Comparison of ENCODE assay signal across 26 cellular contexts in the genomic region with DNA sequence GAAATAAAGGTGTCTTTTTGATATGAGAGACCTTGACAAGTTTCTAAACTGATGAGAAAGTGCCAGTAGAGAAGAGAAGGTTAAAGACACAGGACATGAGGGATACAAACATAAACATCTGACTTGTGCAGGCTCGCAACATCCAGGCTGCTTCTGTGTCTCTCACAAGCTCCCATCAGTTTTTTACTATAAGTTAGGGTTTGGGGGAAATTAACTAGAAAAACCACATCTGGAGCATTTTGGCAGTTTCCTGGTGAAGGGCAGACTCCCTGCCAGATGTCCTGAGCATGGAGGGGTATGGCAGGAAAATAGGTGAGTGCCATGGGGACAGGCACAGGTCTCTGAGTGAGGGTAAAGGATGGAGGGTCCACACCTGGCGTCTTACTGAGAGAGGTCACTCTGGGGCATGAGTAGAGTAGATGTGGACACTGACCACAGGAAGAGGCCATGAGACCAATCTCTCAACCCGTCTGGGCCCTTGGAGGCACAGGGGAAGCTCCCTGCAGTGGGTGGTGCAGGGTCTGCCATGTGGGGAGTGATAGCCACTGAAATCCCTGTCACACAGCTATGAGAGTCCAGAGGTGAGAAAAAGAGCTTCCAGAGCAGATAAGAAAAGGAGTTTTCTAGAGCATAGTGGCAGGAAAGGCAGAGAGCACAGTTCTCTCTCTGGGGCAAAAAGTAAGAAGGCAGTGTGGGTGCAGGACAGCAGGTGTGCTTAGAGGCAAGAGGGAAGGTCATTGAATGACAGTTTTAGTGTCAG.
DNase-seq lines count a peak whose midpoint lies in the region; ATAC-seq, FAIRE-seq and TF ChIP-seq lines count a peak whose summit lies in the region.
"Had no signal": no experiment of that assay in that cellular context is flagged by ENCODE, and none has a peak within 500 bp of the region (broad histone marks: within the 10 kb centered on the region; RNA-seq: fewer than 3 reads in every experiment).

No MANE protein-coding gene starts in this region.

- H3K18ac ChIP-seq in H1 (ENCODE audit: extremely low read depth, low read length) (no peak overlapping the region), mesendoderm (ENCODE audit: low read length) (no peak overlapping the region)

- no peak for DNase-seq in natural killer cell treated with Interleukin-12 subunit alpha and Interleukin-12 subunit beta and Interleukin-15 and Interleukin-18, amount 100 ng/mL, for 72 hours (ENCODE audit: low spot score)
- no peak for DNase-seq in natural killer cell
- DNase-seq in NCI-H2171 (lab: John Stamatoyannopoulos, UW): peak; percentile 5
- DNase-seq in H1 (ENCODE audit: low read depth in 1 of 2, low spot score in 2 of 2): no peak
- peak; percentile 51 for DNase-seq in mesendoderm
- DNase-seq in T1000 (lab: John Stamatoyannopoulos, UW): no peak
- no peak for DNase-seq in mucosa of descending colon
- no peak for DNase-seq in NCI-H446 treated with DMSO at 0.1 percent for 48 hours (lab: John Stamatoyannopoulos, UW)
- DNase-seq: 8988T; ACHN; AML-193; BE2C; CD4-positive, alpha-beta T cell; CD8-positive, alpha-beta memory T cell; DMS 273 treated with DMSO at 0.1 percent for 48 hours; DMS79; GF-D8; HFFc6 had no signal

- WGBS in H1 (ENCODE audit: extremely low coverage in 1 of 2, insufficient coverage in 1 of 2, insufficient read length in 1 of 2, insufficient replicate concordance in 2 of 2, low coverage in 1 of 2, low lambda C conversion rate in 2 of 2, missing lambda C conversion rate in 1 of 2), 2 experiments: 93% methylated on average over 3 of the region's 3 CpGs; no CpG with 5 or more reads in 1 of the 2 experiments
- WGBS in mesendoderm (ENCODE audit: extremely low coverage, insufficient coverage, low lambda C conversion rate): no CpG with 5 or more reads among the region's 3 CpGs

- no peak overlapping the region for H4K5ac ChIP-seq in H1 (ENCODE audit: insufficient read length, low read depth, low read length)
- no peak overlapping the region for H4K5ac ChIP-seq in mesendoderm (ENCODE audit: low read length)

- H3K4me2 ChIP-seq in H1 (ENCODE audit: insufficient read depth in 1 of 2, low read depth in 2 of 2, low read length in 2 of 2): no peak overlapping the region
- no peak overlapping the region for H3K4me2 ChIP-seq in mesendoderm (ENCODE audit: low read length)
- H3K4me2 ChIP-seq: A549; BLaER1 treated with 17β-estradiol and CSF1 and Interleukin-3, amounts not matched to agents 10 nM and 100 nM had no signal

- H3K9me3 ChIP-seq in H1 (ENCODE audit: insufficient read depth in 2 of 2, low read depth in 1 of 2, low read length in 1 of 2) (no peaks in the 10 kb centered on the region), mucosa of descending colon (no peaks in the 10 kb centered on the region)
- H3K9me3 ChIP-seq: A549, BE2C, HAP-1 had no signal

- H4K8ac ChIP-seq in H1 (ENCODE audit: extremely low read depth, insufficient read depth, low read length) (no peak overlapping the region), mesendoderm (ENCODE audit: low read depth, low read length) (no peak overlapping the region)

- H3K4me3 ChIP-seq in H1 (ENCODE audit: extremely low read depth in 1 of 4, insufficient read depth in 2 of 4, low read depth in 3 of 4, low read length in 4 of 4): no peak overlapping the region
- no peak overlapping the region for H3K4me3 ChIP-seq in mesendoderm (ENCODE audit: low read length)
- H3K4me3 ChIP-seq in mucosa of descending colon: no peak overlapping the region
- H3K4me3 ChIP-seq: A549; BLaER1 treated with 17β-estradiol and CSF1 and Interleukin-3, amounts not matched to agents 10 nM and 100 nM; HAP-1 had no signal

- no peak overlapping the region for H3K14ac ChIP-seq in H1 (ENCODE audit: insufficient read length)

- no peak for TF ChIP-seq EP300 in H1 (IDR thresholded peaks at IDR 0.05; ENCODE audit: borderline replicate concordance in 1 of 2, low read depth in 2 of 2, low read length in 2 of 2)

- H3K27ac ChIP-seq in H1 (ENCODE audit: low read depth, low read length): no peak overlapping the region
- no peak overlapping the region for H3K27ac ChIP-seq in mesendoderm (ENCODE audit: low read depth, low read length)
- H3K27ac ChIP-seq: A549; BLaER1 treated with 17β-estradiol and CSF1 and Interleukin-3, amounts not matched to agents 10 nM and 100 nM had no signal

- peak overlapping the region; percentile 35 for H3K4ac ChIP-seq in H1 (replicated peaks; ENCODE audit: insufficient read length, low read depth, low read length)
- H3K4ac ChIP-seq in mesendoderm (ENCODE audit: low read depth, low read length): no peak overlapping the region

- TF ChIP-seq RAD21 in H1 (IDR thresholded peaks at IDR 0.05 in 1 of 2, conservative IDR thresholded peaks at IDR 0.05 in 1 of 2; ENCODE audit: low read depth in 2 of 2, low read length in 2 of 2): no peak

- H4K91ac ChIP-seq in H1 (replicated peaks; ENCODE audit: insufficient read length, low read length): no peak overlapping the region

- no peak overlapping the region for H2BK5ac ChIP-seq in H1 (ENCODE audit: low read depth, low read length)
- no peak overlapping the region for H2BK5ac ChIP-seq in mesendoderm (ENCODE audit: low read length)

- H3K56ac ChIP-seq in H1 (replicated peaks; ENCODE audit: insufficient read length, low read depth, low read length): no peak overlapping the region
- H3K56ac ChIP-seq in mesendoderm (ENCODE audit: low read length): no peak overlapping the region

- H3K4me1 ChIP-seq in H1 (replicated peaks in 1 of 4; ENCODE audit: control insufficient read depth in 3 of 4, insufficient read depth in 4 of 4, low read length in 3 of 4) (no peaks in the 10 kb centered on the region), mesendoderm (ENCODE audit: control insufficient read depth, low read depth, low read length) (peaks cover 7% of the 10 kb centered on the region), mucosa of descending colon (ENCODE audit: low read depth) (no peaks in the 10 kb centered on the region)
- H3K4me1 ChIP-seq: A549, BE2C, HAP-1 had no signal

- no peak overlapping the region for H3K4me3 Mint-ChIP-seq in natural killer cell treated with Interleukin-12 subunit alpha and Interleukin-12 subunit beta and Interleukin-15 and Interleukin-18, amount 100 ng/mL, for 72 hours
- H3K4me3 Mint-ChIP-seq in natural killer cell: no peak overlapping the region
- H3K4me3 Mint-ChIP-seq: CD14-positive monocyte; CD4-positive, alpha-beta T cell; CD8-positive, alpha-beta memory T cell; HFFc6 had no signal

- peaks cover 10% of the 10 kb centered on the region for H3K9me3 Mint-ChIP-seq in natural killer cell treated with Interleukin-12 subunit alpha and Interleukin-12 subunit beta and Interleukin-15 and Interleukin-18, amount 100 ng/mL, for 72 hours
- peaks cover 2 to 7% of the 10 kb centered on the region in 2 donors for H3K9me3 Mint-ChIP-seq in natural killer cell
- H3K9me3 Mint-ChIP-seq: HFFc6 had no signal

- H4K20me1 ChIP-seq in H1 (replicated peaks in 1 of 2; ENCODE audit: control insufficient read depth in 1 of 2, insufficient read depth in 2 of 2, low read length in 2 of 2): no peaks in the 10 kb centered on the region
- H4K20me1 ChIP-seq: BLaER1 treated with 17β-estradiol and CSF1 and Interleukin-3, amounts not matched to agents 10 nM and 100 nM had no signal

- H3K23ac ChIP-seq in H1 (ENCODE audit: insufficient read length) (no peak overlapping the region), mesendoderm (ENCODE audit: low read length) (no peak overlapping the region)

- peak; percentile 20 to 27 for ATAC-seq in natural killer cell treated with Interleukin-12 subunit alpha and Interleukin-12 subunit beta and Interleukin-15 and Interleukin-18, amount 100 ng/mL, for 72 hours
- ATAC-seq in natural killer cell (no peak), mucosa of descending colon (no peak)
- ATAC-seq: A549 had no signal

- intact Hi-C loops in natural killer cell (cut with micrococcal nuclease): no loop called here
- intact Hi-C loops in mucosa of descending colon (cut with DNase I, micrococcal nuclease): no loop called here

- no peak overlapping the region for H2AFZ ChIP-seq in H1 (ENCODE audit: low read length)

- no peak for TF ChIP-seq CTCF in natural killer cell (IDR thresholded peaks at IDR 0.05)
- no peak for TF ChIP-seq CTCF in H1 (IDR thresholded peaks at IDR 0.05; ENCODE audit: control extremely low read depth in 1 of 3, insufficient read depth in 1 of 3, low read depth in 1 of 3, low read length in 3 of 3)
- TF ChIP-seq CTCF in mucosa of descending colon (IDR thresholded peaks at IDR 0.05): no peak

- H3K23me2 ChIP-seq in H1 (ENCODE audit: low read depth, low read length): no peaks in the 10 kb centered on the region

- H3K36me3 ChIP-seq in H1 (ENCODE audit: control insufficient read depth in 2 of 4, insufficient read depth in 4 of 4, low read length in 3 of 4) (no peaks in the 10 kb centered on the region), mesendoderm (ENCODE audit: control insufficient read depth, insufficient read depth, low read length) (no peaks in the 10 kb centered on the region), mucosa of descending colon (ENCODE audit: low read depth) (no peaks in the 10 kb centered on the region)
- H3K36me3 ChIP-seq: BE2C; BLaER1 treated with 17β-estradiol and CSF1 and Interleukin-3, amounts not matched to agents 10 nM and 100 nM; HAP-1 had no signal

- no peak for TF ChIP-seq POLR2A in H1 (IDR thresholded peaks at IDR 0.05; ENCODE audit: control extremely low read depth in 1 of 2, low read depth in 2 of 2, low read length in 2 of 2)

- H2AK5ac ChIP-seq in H1 (ENCODE audit: low read depth, low read length) (no peak overlapping the region), mesendoderm (ENCODE audit: low read length) (no peak overlapping the region)

- CTCF ChIA-PET in H1 (lab: Charles Lee; ENCODE audit: partially characterized antibody): no interaction called here

- H3K9ac ChIP-seq in H1 (replicated peaks in 1 of 4; ENCODE audit: extremely low read depth in 1 of 4, low read depth in 3 of 4, low read length in 3 of 4): no peak overlapping the region
- no peak overlapping the region for H3K9ac ChIP-seq in mesendoderm (ENCODE audit: low read length)
- H3K9ac ChIP-seq: BLaER1 treated with 17β-estradiol and CSF1 and Interleukin-3, amounts not matched to agents 10 nM and 100 nM had no signal

- H2BK120ac ChIP-seq in H1 (replicated peaks; ENCODE audit: low read depth, low read length): no peak overlapping the region
- no peak overlapping the region for H2BK120ac ChIP-seq in mesendoderm (ENCODE audit: low read depth, low read length)

- H2BK20ac ChIP-seq in H1 (ENCODE audit: low read length): no peak overlapping the region

- H3K79me2 ChIP-seq in H1 (ENCODE audit: control insufficient read depth in 1 of 2, insufficient read depth in 2 of 2, low read length in 2 of 2): no peaks in the 10 kb centered on the region
- H3K79me2 ChIP-seq in mesendoderm (ENCODE audit: control insufficient read depth, insufficient read depth, low read length): no peaks in the 10 kb centered on the region

- peaks cover 12% of the 10 kb centered on the region for H3K36me3 Mint-ChIP-seq in natural killer cell treated with Interleukin-12 subunit alpha and Interleukin-12 subunit beta and Interleukin-15 and Interleukin-18, amount 100 ng/mL, for 72 hours
- H3K36me3 Mint-ChIP-seq in natural killer cell: peaks cover 10% of the 10 kb centered on the region
- H3K36me3 Mint-ChIP-seq: CD14-positive monocyte; CD8-positive, alpha-beta memory T cell had no signal

- no peak overlapping the region for H2BK15ac ChIP-seq in H1 (ENCODE audit: low read length)
- H2BK15ac ChIP-seq in mesendoderm (replicated peaks; ENCODE audit: low read depth): no peak overlapping the region

- POLR2A ChIA-PET in H1 (lab: Charles Lee; ENCODE audit: partially characterized antibody): no interaction called here

- peaks cover 19 to 29% of the 10 kb centered on the region in 2 donors for H3K27me3 Mint-ChIP-seq in natural killer cell treated with Interleukin-12 subunit alpha and Interleukin-12 subunit beta and Interleukin-15 and Interleukin-18, amount 100 ng/mL, for 72 hours
- peaks cover 17 to 19% of the 10 kb centered on the region in 2 donors for H3K27me3 Mint-ChIP-seq in natural killer cell (ENCODE audit: low read depth in 2 of 2)
- H3K27me3 Mint-ChIP-seq: CD4-positive, alpha-beta T cell had no signal

- peaks cover 0 to 4% of the 10 kb centered on the region in 2 donors for H3K4me1 Mint-ChIP-seq in natural killer cell treated with Interleukin-12 subunit alpha and Interleukin-12 subunit beta and Interleukin-15 and Interleukin-18, amount 100 ng/mL, for 72 hours (ENCODE audit: low read depth in 2 of 2)
- H3K4me1 Mint-ChIP-seq in natural killer cell: peaks cover 0 to 4% of the 10 kb centered on the region in 2 donors
- H3K4me1 Mint-ChIP-seq: CD8-positive, alpha-beta memory T cell had no signal

- no peak for FAIRE-seq in H1 (lab: Jason Lieb, UNC)
- FAIRE-seq: A549, D721Med, GM12891, GM18507, H54 had no signal

- H2BK12ac ChIP-seq in H1 (ENCODE audit: low read depth, low read length): no peak overlapping the region

- H3K79me1 ChIP-seq in H1 (ENCODE audit: low read depth, low read length) (no peaks in the 10 kb centered on the region), mesendoderm (ENCODE audit: low read length) (no peaks in the 10 kb centered on the region)

- H3K27me3 ChIP-seq in H1 (replicated peaks in 1 of 4; ENCODE audit: control insufficient read depth in 3 of 4, extremely low read depth in 1 of 4, insufficient read depth in 3 of 4, low read length in 3 of 4): no peaks in the 10 kb centered on the region
- no peaks in the 10 kb centered on the region for H3K27me3 ChIP-seq in mesendoderm (ENCODE audit: insufficient read depth, low read length, poor library complexity)
- H3K27me3 ChIP-seq: BLaER1 treated with 17β-estradiol and CSF1 and Interleukin-3, amounts not matched to agents 10 nM and 100 nM had no signal

- H3K27ac Mint-ChIP-seq in natural killer cell treated with Interleukin-12 subunit alpha and Interleukin-12 subunit beta and Interleukin-15 and Interleukin-18, amount 100 ng/mL, for 72 hours: no peak overlapping the region
- H3K27ac Mint-ChIP-seq in natural killer cell: no peak overlapping the region
- H3K27ac Mint-ChIP-seq: CD4-positive, alpha-beta T cell; HFFc6 had no signal

Comparison
In these comparisons a context has a peak if more than half of its experiments do, and no peak if none do; other contexts are left out.
1. ATAC-seq: peak in natural killer cell treated with Interleukin-12 subunit alpha and Interleukin-12 subunit beta and Interleukin-15 and Interleukin-18, amount 100 ng/mL, for 72 hours (2 of 2); none in natural killer cell (0 of 3) and mucosa of descending colon (single experiment).
2. DNase-seq: peak in NCI-H2171 (single experiment) and mesendoderm (single experiment); none in natural killer cell treated with Interleukin-12 subunit alpha and Interleukin-12 subunit beta and Interleukin-15 and Interleukin-18, amount 100 ng/mL, for 72 hours (single experiment), natural killer cell (single experiment), H1 (0 of 2), T1000 (single experiment), mucosa of descending colon (0 of 3) and NCI-H446 treated with DMSO at 0.1 percent for 48 hours (single experiment).